In genomic region chr5:140966293-140967225, GRCh38 we compare ENCODE assay signal across 8 cellular contexts. TPM values are rescaled to one million over a fixed set of nuclear protein-coding genes. Genes with fewer than 3 reads are reported as not detected.
DNase-seq lines count a peak whose midpoint lies in the region; ATAC-seq and TF ChIP-seq lines count a peak whose summit lies in the region.

TSS of gene PCDHAC2 (plus strand) at chr5:140966476. CDS start at chr5:140966767, 291 bp downstream.

- DNase-seq in DMS 273 treated with DMSO at 0.1 percent for 48 hours (lab: John Stamatoyannopoulos, UW) (peak; percentile 55), NCI-H2227 (lab: John Stamatoyannopoulos, UW; ENCODE audit: unreplicated experiment) (peak; percentile 68), left lung (peak; percentile 50 to 87), CD14-positive monocyte (ENCODE audit: low spot score) (no peak)
- DNase-seq in activated effector memory CD4-positive, alpha-beta T cell treated with Interleukin-2 at 50 U/mL for 16 hours: no peak
- DNase-seq in stimulated activated CD8-positive, alpha-beta memory T cell treated with anti-CD3 and anti-CD28 coated beads, Interleukin-4, amount 100 ng/mL, for 48 hours: no peak

- no peaks in the 10 kb centered on the region for H3K4me1 Mint-ChIP-seq in CD14-positive monocyte

- no peaks in the 10 kb centered on the region for H3K36me3 ChIP-seq in left lung

- peak within 1 kb of the TSS in 1 of 2 donors; percentile 76 for H3K4me3 Mint-ChIP-seq in CD14-positive monocyte

- peaks cover 0 to 42% of the 10 kb centered on the region in 2 donors for H3K27me3 ChIP-seq in left lung

- H3K36me3 Mint-ChIP-seq in CD14-positive monocyte: peaks cover 0 to 3% of the 10 kb centered on the region in 2 donors

- peak; percentile 96 for ATAC-seq in left lung

- H3K9me3 Mint-ChIP-seq in CD14-positive monocyte: peaks cover 0 to 21% (median 12%) of the 10 kb centered on the region in 7 donors

- no peak within 1 kb of the TSS for H3K27ac Mint-ChIP-seq in CD14-positive monocyte

- H3K4me1 ChIP-seq in left lung: peaks cover 0 to 8% of the 10 kb centered on the region in 2 donors

- peak within 1 kb of the TSS; percentile 48 to 51 for H3K4me3 ChIP-seq in left lung

- peak within 1 kb of the TSS; percentile 78 for H3K27ac ChIP-seq in cingulate gyrus (ENCODE audit: low read depth, low read length)
- H3K27ac ChIP-seq in left lung: peak within 1 kb of the TSS; percentile 54 to 65
- peak within 1 kb of the TSS; percentile 83 for H3K27ac ChIP-seq in temporal lobe (ENCODE audit: low read depth, low read length)

- intact Hi-C loops in left lung (cut with DNase I): no loop called here
- intact Hi-C loops in CD14-positive monocyte (cut with micrococcal nuclease): no loop called here

- H3K9me3 ChIP-seq in left lung: no peaks in the 10 kb centered on the region

- TF ChIP-seq CTCF in left lung (IDR thresholded peaks at IDR 0.05) (no peak), CD14-positive monocyte (IDR thresholded peaks at IDR 0.05) (no peak)

- H3K27me3 Mint-ChIP-seq in CD14-positive monocyte (ENCODE audit: low read depth in 3 of 3): peaks cover 26 to 38% (median 36%) of the 10 kb centered on the region in 3 donors

RNA-seq across cellular contexts. Expression of gene PCDHAC2, which starts in this region (rescaled TPM):
- total RNA-seq in left lung: 10 to 100 TPM in 1 of 2 donors, 1 to 10 TPM in 1; 9.9 to 12.6 TPM
- total RNA-seq in temporal lobe: 28.8 TPM
- not detected for polyA plus RNA-seq in CD14-positive monocyte

Comparison
In these comparisons a context has a peak if more than half of its experiments do, and no peak if none do; other contexts are left out.
1. DNase-seq: peak in DMS 273 treated with DMSO at 0.1 percent for 48 hours (single experiment), NCI-H2227 (single experiment) and left lung (2 of 2); none in activated effector memory CD4-positive, alpha-beta T cell treated with Interleukin-2 at 50 U/mL for 16 hours (single experiment), CD14-positive monocyte (single experiment) and stimulated activated CD8-positive, alpha-beta memory T cell treated with anti-CD3 and anti-CD28 coated beads, Interleukin-4, amount 100 ng/mL, for 48 hours (single experiment).
2. Peak in every context shown above with its lines, with median percentiles within 50 percentile points of each other: H3K27ac ChIP-seq.